Comparison of ENCODE assay signal across 8 cellular contexts in the genomic region with DNA sequence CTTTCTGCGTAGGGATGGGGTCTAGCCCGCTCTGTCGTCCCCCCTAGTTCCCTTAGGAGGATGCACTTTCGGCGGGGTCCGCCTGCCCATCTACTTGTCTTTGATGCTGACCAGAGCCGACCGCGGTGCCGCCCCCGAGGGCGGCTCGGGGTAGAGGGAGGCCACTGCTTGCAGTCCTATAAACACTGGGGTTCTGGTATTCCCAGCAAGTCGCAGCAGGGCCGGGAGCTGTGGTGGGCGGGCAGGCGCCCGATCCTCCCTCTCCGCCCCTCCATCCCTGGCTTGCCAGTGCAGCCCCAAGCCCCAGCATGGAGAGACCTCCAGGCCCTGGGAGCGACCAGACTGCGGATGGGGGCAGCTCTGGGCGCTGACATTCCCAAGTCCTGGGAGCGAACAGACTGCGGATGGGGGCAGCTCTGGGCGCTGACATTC. TPM values are rescaled to one million over a fixed set of nuclear protein-coding genes. Genes with fewer than 3 reads are reported as not detected.
DNase-seq lines count a peak whose midpoint lies in the region; ATAC-seq and TF ChIP-seq lines count a peak whose summit lies in the region.

No MANE protein-coding gene starts in this region.

- H3K27me3 ChIP-seq in ACC112 (ENCODE audit: insufficient read depth, low read length), result no peaks in the 10 kb centered on the region
- H3K27me3 ChIP-seq in right lobe of liver, result no peaks in the 10 kb centered on the region
- H3K27me3 ChIP-seq in upper lobe of right lung, result no peaks in the 10 kb centered on the region

- POLR2A ChIA-PET in HEK293T (lab: Yijun Ruan, JAX), result interaction anchor here (1.2 to 2.9 kb wide), 7 partner anchors 11 to 289 kb away, joined by 3 to 18 read pairs (median 5); partner anchors contain the start of genes ARPIN, CIB1, GDPGP1 and TTLL13

- H3K4me3 ChIP-seq in ACC112 (ENCODE audit: low read depth, low read length) (peak overlapping the region; percentile 88), right lobe of liver (peak overlapping the region; percentile 85 to 95 (median 87)), upper lobe of right lung (peak overlapping the region; percentile 85)

- TF ChIP-seq POLR2A in right lobe of liver (IDR thresholded peaks at IDR 0.05), result no peak

- no peak overlapping the region for H2AFZ ChIP-seq in ACC112 (ENCODE audit: low read length, unreplicated experiment)

- DNase-seq in HEK293T (ENCODE audit: extremely low spot score), result peak; percentile 38
- DNase-seq in astrocyte of the hippocampus (ENCODE audit: low read depth, low spot score), result peak; percentile 40
- no peak for DNase-seq in right lobe of liver
- DNase-seq in upper lobe of right lung, result no peak
- DNase-seq in occipital lobe (lab: John Stamatoyannopoulos, UW), result no peak
- DNase-seq in medulla oblongata (ENCODE audit: extremely low spot score), result no peak

- ATAC-seq in right lobe of liver, result no peak
- no peak for ATAC-seq in upper lobe of right lung
- no peak for ATAC-seq in GM18873 (IDR thresholded peaks at IDR 0.05; ENCODE audit: low FRiP score, unreplicated experiment)

- H3K36me3 ChIP-seq in ACC112 (ENCODE audit: insufficient read depth, low read length), result no peaks in the 10 kb centered on the region
- no peaks in the 10 kb centered on the region for H3K36me3 ChIP-seq in right lobe of liver
- peaks cover 5% of the 10 kb centered on the region for H3K36me3 ChIP-seq in upper lobe of right lung

- H3K4me1 ChIP-seq in ACC112 (ENCODE audit: control insufficient read depth, insufficient read depth, low read length, unreplicated experiment) (peaks cover 36% of the 10 kb centered on the region), right lobe of liver (peaks cover 0 to 45% (median 9%) of the 10 kb centered on the region in 4 donors), upper lobe of right lung (peaks cover 17% of the 10 kb centered on the region)

- TF ChIP-seq CTCF in right lobe of liver (IDR thresholded peaks at IDR 0.05) (no peak), upper lobe of right lung (IDR thresholded peaks at IDR 0.05) (no peak)

- H3K27ac ChIP-seq in ACC112 (ENCODE audit: low read depth, low read length) (no peak overlapping the region), right lobe of liver (peak overlapping the region in 1 of 3 donors; percentile 44), upper lobe of right lung (peak overlapping the region; percentile 78)

- no peaks in the 10 kb centered on the region for H3K9me3 ChIP-seq in right lobe of liver
- no peaks in the 10 kb centered on the region for H3K9me3 ChIP-seq in upper lobe of right lung

- intact Hi-C loops in right lobe of liver (cut with DNase I) (no loop called here), upper lobe of right lung (cut with DNase I) (no loop called here)

- CTCF ChIA-PET in HEK293T (lab: Yijun Ruan, JAX), result interaction anchor here (1.3 to 1.9 kb wide), 2 partner anchors 31 to 59 kb away, joined by 3 to 8 read pairs; no protein-coding TSS in a partner anchor

- H3K79me2 ChIP-seq in ACC112 (ENCODE audit: control insufficient read depth, insufficient read depth, low read length, unreplicated experiment), result peaks cover 21% of the 10 kb centered on the region

- WGBS in right lobe of liver (ENCODE audit: insufficient coverage, low coverage, low lambda C conversion rate, missing lambda C conversion rate), result no CpG with 5 or more reads among the region's 25 CpGs

TF ChIP-seq in HEK293T, 16 proteins besides CTCF, POLR2A, EP300 and RAD21:
- TF ChIP-seq SUZ12 (IDR thresholded peaks at IDR 0.05) (no peak), L3MBTL2 (conservative IDR thresholded peaks at IDR 0.05) (no peak), SP1 (IDR thresholded peaks at IDR 0.05) (no peak), ZNF384 (IDR thresholded peaks at IDR 0.05) (no peak), CTBP1 (IDR thresholded peaks at IDR 0.05; ENCODE audit: borderline replicate concordance) (no peak), HDGF (IDR thresholded peaks at IDR 0.05; ENCODE audit: borderline replicate concordance) (no peak), ARNT (IDR thresholded peaks at IDR 0.05) (no peak), PKNOX1 (IDR thresholded peaks at IDR 0.05) (no peak), FOXM1 (IDR thresholded peaks at IDR 0.05; ENCODE audit: borderline replicate concordance) (no peak), TARDBP (IDR thresholded peaks at IDR 0.05) (no peak), LEF1 (IDR thresholded peaks at IDR 0.05; ENCODE audit: borderline replicate concordance) (no peak), ELF4 (IDR thresholded peaks at IDR 0.05) (no peak), FOXK2 (IDR thresholded peaks at IDR 0.05) (no peak), NFRKB (IDR thresholded peaks at IDR 0.05) (no peak)

RNA-seq across cellular contexts. Expression of gene SEMA4B, which starts 0.8 kb away (rescaled TPM):
- 10 to 100 TPM; 17.1 to 67.7 (median 20.3) TPM for total RNA-seq in right lobe of liver
- total RNA-seq in upper lobe of right lung, result 48.7 TPM
- total RNA-seq in occipital lobe, result 36.3 TPM

RNA-seq across cellular contexts. Expression of gene CIB1, which starts 31.8 kb away (rescaled TPM):
- total RNA-seq in right lobe of liver (10 to 100 TPM; 43.4 to 83.0 (median 51.0) TPM), upper lobe of right lung (62.8 TPM), occipital lobe (2.7 TPM)

RNA-seq across cellular contexts. Expression of gene GDPGP1, which starts 32.0 kb away (rescaled TPM):
- total RNA-seq in right lobe of liver, result 10 to 100 TPM in 2 of 6 experiments, 1 to 10 TPM in 4; 3.6 to 13.6 (median 7.3) TPM
- 11.2 TPM for total RNA-seq in upper lobe of right lung
- 9.7 TPM for total RNA-seq in occipital lobe

RNA-seq across cellular contexts. Expression of gene TTLL13, which starts 47.4 kb away (rescaled TPM):
- total RNA-seq in right lobe of liver, result under 1 TPM in 2 of 6 experiments, not detected in 4; 0.13 to 0.46 TPM
- not detected for total RNA-seq in upper lobe of right lung
- total RNA-seq in occipital lobe, result 0.31 TPM

Comparison
In these comparisons a context has a peak if more than half of its experiments do, and no peak if none do; other contexts are left out.
1. DNase-seq: peak in HEK293T (single experiment) and astrocyte of the hippocampus (single experiment); none in right lobe of liver (0 of 3), upper lobe of right lung (single experiment), occipital lobe (single experiment) and medulla oblongata (single experiment).
2. RNA of gene CIB1, which starts 31.8 kb away (total RNA-seq): 62.8 TPM in upper lobe of right lung (single experiment) and 43.4 to 83.0 TPM in right lobe of liver; 2.7 TPM in occipital lobe (single experiment); every median in the first group is over 10 times any median in the second.
3. Peak in every context shown above with its lines, with median percentiles within 50 percentile points of each other: H3K4me3 ChIP-seq.